Comparison of ENCODE assay signal across 8 cellular contexts in genomic region chrX:118495958-118496762, GRCh38. TPM values are rescaled to one million over a fixed set of nuclear protein-coding genes. Genes with fewer than 3 reads are reported as not detected.
A peak's percentile ranks its signal among the peaks of the same experiment; 100 is the strongest.
DNase-seq lines count a peak whose midpoint lies in the region; ATAC-seq and TF ChIP-seq lines count a peak whose summit lies in the region.

No MANE protein-coding gene starts in this region.

- peak overlapping the region in 1 of 2 donors; percentile 17 for H3K4me3 ChIP-seq in body of pancreas

- peaks cover 8% of the 10 kb centered on the region for H3K4me1 ChIP-seq in body of pancreas

- no peaks in the 10 kb centered on the region for H3K9me3 ChIP-seq in body of pancreas

- 0 to 1% methylated on average over 2 to 44 of the region's 81 CpGs for WGBS in body of pancreas, 2 donors

- no peaks in the 10 kb centered on the region for H3K36me3 ChIP-seq in body of pancreas (replicated peaks in 1 of 2; ENCODE audit: insufficient read depth in 1 of 2, low read depth in 2 of 2)

- intact Hi-C loops in body of pancreas (cut with DNase I), result no loop called here

- peak; percentile 38 for DNase-seq in EH (ENCODE audit: low read depth)
- DNase-seq in LHCN-M2 (ENCODE audit: low read depth), result peak; percentile 9
- peak; percentile 62 for DNase-seq in T-helper 9 cell
- DNase-seq in body of pancreas, result peak; percentile 15 to 42 (median 18)
- DNase-seq in left lobe of liver (ENCODE audit: low spot score), result peak; percentile 51
- peak; percentile 52 to 68 for DNase-seq in stimulated activated CD4-positive, alpha-beta T cell treated with anti-CD3 and anti-CD28 coated beads, Interleukin-4, amount 100 ng/mL, for 4 hours
- DNase-seq in inferior parietal cortex (ENCODE audit: extremely low spot score), result no peak

- no peak for TF ChIP-seq CTCF in body of pancreas (IDR thresholded peaks at IDR 0.05)

- peak in 1 of 3 donors; percentile 26 for TF ChIP-seq POLR2A in body of pancreas (IDR thresholded peaks at IDR 0.05)

- no peaks in the 10 kb centered on the region for H3K27me3 ChIP-seq in body of pancreas

- ATAC-seq in GM21619 (IDR thresholded peaks at IDR 0.05; ENCODE audit: unreplicated experiment) (peak; percentile 60), body of pancreas (peak; percentile 27), left lobe of liver (peak; percentile 48)

- peak overlapping the region in 1 of 4 donors; percentile 55 for H3K27ac ChIP-seq in body of pancreas

RNA-seq across cellular contexts. Expression of gene DOCK11, which starts 0.5 kb away (rescaled TPM):
- 4.2 and 5.5 TPM in 2 replicates for total RNA-seq in LHCN-M2 (2014; rRNA removed)
- 4.1 TPM for polyA plus RNA-seq in LHCN-M2 (2012)
- 10 to 100 TPM in 1 of 2 donors, 1 to 10 TPM in 1; 4.9 to 15.8 TPM for total RNA-seq in body of pancreas
- 2.1 TPM for total RNA-seq in left lobe of liver
